ENCODE assay signal across 14 cellular contexts in genomic region chr16:11601425-11601824, GRCh38. TPM values are rescaled to one million over a fixed set of nuclear protein-coding genes. Genes with fewer than 3 reads are reported as not detected.
DNase-seq lines count a peak whose midpoint lies in the region; FAIRE-seq and TF ChIP-seq lines count a peak whose summit lies in the region.
"Had no signal": no experiment of that assay in that cellular context is flagged by ENCODE, and none has a peak within 500 bp of the region (broad histone marks: within the 10 kb centered on the region; RNA-seq: fewer than 3 reads in every experiment).

No MANE protein-coding gene starts in this region.

- H4K91ac ChIP-seq in H1 (replicated peaks; ENCODE audit: insufficient read length, low read length), result no peak overlapping the region

- H3K9me3 ChIP-seq in DOHH2 (ENCODE audit: control insufficient read depth, insufficient read depth, low read length) (no peaks in the 10 kb centered on the region), H1 (ENCODE audit: insufficient read depth in 2 of 2, low read depth in 1 of 2, low read length in 1 of 2) (no peaks in the 10 kb centered on the region), neutrophil (no peaks in the 10 kb centered on the region)
- H3K9me3 ChIP-seq: A549, HAP-1 had no signal

- POLR2A ChIA-PET in H1 (lab: Charles Lee; ENCODE audit: partially characterized antibody), result interaction anchor here (1.9 kb wide), 1 partner anchor 14 kb away, joined by 7 read pairs; no protein-coding TSS in a partner anchor

- H3K4me3 ChIP-seq in DOHH2 (ENCODE audit: low read length), result peak overlapping the region; percentile 56
- H3K4me3 ChIP-seq in H1 (ENCODE audit: extremely low read depth in 1 of 4, insufficient read depth in 2 of 4, low read depth in 3 of 4, low read length in 4 of 4), result no peak overlapping the region
- H3K4me3 ChIP-seq in neutrophil (ENCODE audit: low read depth in 1 of 2, low read length in 1 of 2), result no peak overlapping the region
- H3K4me3 ChIP-seq: A549, HAP-1 had no signal

- no peak overlapping the region for H3K14ac ChIP-seq in H1 (ENCODE audit: insufficient read length)

- peak overlapping the region; percentile 89 for H3K27ac ChIP-seq in DOHH2 (ENCODE audit: low read depth, low read length)
- no peak overlapping the region for H3K27ac ChIP-seq in H1 (ENCODE audit: low read depth, low read length)
- peak overlapping the region; percentile 100 for H3K27ac ChIP-seq in neutrophil

- no peak overlapping the region for H2BK12ac ChIP-seq in H1 (ENCODE audit: low read depth, low read length)

- no peak overlapping the region for H4K5ac ChIP-seq in H1 (ENCODE audit: insufficient read length, low read depth, low read length)

- no peak overlapping the region for H2BK5ac ChIP-seq in H1 (ENCODE audit: low read depth, low read length)

- no peak overlapping the region for H2BK15ac ChIP-seq in H1 (ENCODE audit: low read length)

- no peak overlapping the region for H3K9ac ChIP-seq in H1 (replicated peaks in 1 of 4; ENCODE audit: extremely low read depth in 1 of 4, low read depth in 3 of 4, low read length in 3 of 4)

- WGBS in H1 (ENCODE audit: extremely low coverage in 1 of 2, insufficient coverage in 1 of 2, insufficient read length in 1 of 2, insufficient replicate concordance in 2 of 2, low coverage in 1 of 2, low lambda C conversion rate in 2 of 2, missing lambda C conversion rate in 1 of 2), 2 experiments, result 86% methylated on average over 8 of the region's 8 CpGs; no CpG with 5 or more reads in 1 of the 2 experiments

- TF ChIP-seq CTCF in DOHH2 (IDR thresholded peaks at IDR 0.05; ENCODE audit: low read depth, low read length, poor library complexity, severe bottlenecking) (no peak), H1 (IDR thresholded peaks at IDR 0.05; ENCODE audit: control extremely low read depth in 1 of 3, insufficient read depth in 1 of 3, low read depth in 1 of 3, low read length in 3 of 3) (no peak), neutrophil (IDR thresholded peaks at IDR 0.05) (no peak)

- H4K8ac ChIP-seq in H1 (ENCODE audit: extremely low read depth, insufficient read depth, low read length), result no peak overlapping the region

- H3K18ac ChIP-seq in H1 (ENCODE audit: extremely low read depth, low read length), result no peak overlapping the region

- no peaks in the 10 kb centered on the region for H3K79me1 ChIP-seq in H1 (ENCODE audit: low read depth, low read length)

- H3K9me2 ChIP-seq in DOHH2 (replicated peaks; ENCODE audit: control insufficient read depth, low read length), result no peaks in the 10 kb centered on the region

- TF ChIP-seq EP300 in H1 (IDR thresholded peaks at IDR 0.05; ENCODE audit: borderline replicate concordance in 1 of 2, low read depth in 2 of 2, low read length in 2 of 2), result no peak

- H3K27me3 ChIP-seq in DOHH2 (ENCODE audit: control insufficient read depth, low read length) (no peaks in the 10 kb centered on the region), H1 (replicated peaks in 1 of 4; ENCODE audit: control insufficient read depth in 3 of 4, extremely low read depth in 1 of 4, insufficient read depth in 3 of 4, low read length in 3 of 4) (no peaks in the 10 kb centered on the region), neutrophil (no peaks in the 10 kb centered on the region)

- H3K56ac ChIP-seq in H1 (replicated peaks; ENCODE audit: insufficient read length, low read depth, low read length), result no peak overlapping the region

- TF ChIP-seq POLR2A in H1 (IDR thresholded peaks at IDR 0.05; ENCODE audit: control extremely low read depth in 1 of 2, low read depth in 2 of 2, low read length in 2 of 2), result no peak

- DNase-seq in H1 (ENCODE audit: low read depth in 1 of 2, low spot score in 2 of 2) (no peak), NCI-H226 (no peak), cortex of kidney (lab: John Stamatoyannopoulos, UW) (no peak)
- DNase-seq in activated naive CD4-positive, alpha-beta T cell (lab: John Stamatoyannopoulos, UW), result no peak
- DNase-seq: CD4-positive, CD25-positive, alpha-beta regulatory T cell; DMS79; EL; GOT3 had no signal

- H3K23me2 ChIP-seq in H1 (ENCODE audit: low read depth, low read length), result no peaks in the 10 kb centered on the region; the same call in 1 of the 2 replicates

- H2AK5ac ChIP-seq in H1 (ENCODE audit: low read depth, low read length), result no peak overlapping the region

- H2AFZ ChIP-seq in H1 (ENCODE audit: low read length), result no peak overlapping the region

- H2BK20ac ChIP-seq in H1 (ENCODE audit: low read length), result 0 out of 2 replicates have a peak overlapping the region, but pooled peaks have one; percentile 43

- FAIRE-seq in H1 (lab: Jason Lieb, UNC), result no peak
- FAIRE-seq: A549, G401.6, GM12891 had no signal

- no peak overlapping the region for H3K4ac ChIP-seq in H1 (replicated peaks; ENCODE audit: insufficient read length, low read depth, low read length)

- CTCF ChIA-PET in H1 (lab: Charles Lee; ENCODE audit: partially characterized antibody), result interaction anchor here (1.7 to 2.0 kb wide), 3 partner anchors 14 to 194 kb away, joined by 3 to 11 read pairs (median 8); no protein-coding TSS in a partner anchor

- H4K20me1 ChIP-seq in DOHH2 (ENCODE audit: control insufficient read depth, insufficient read depth, low read depth, low read length), result no peaks in the 10 kb centered on the region
- H4K20me1 ChIP-seq in H1 (replicated peaks in 1 of 2; ENCODE audit: control insufficient read depth in 1 of 2, insufficient read depth in 2 of 2, low read length in 2 of 2), result no peaks in the 10 kb centered on the region

- H3K36me3 ChIP-seq in DOHH2 (ENCODE audit: control insufficient read depth, low read length) (peaks cover 2% of the 10 kb centered on the region; the same call in 1 of the 2 replicates), H1 (ENCODE audit: control insufficient read depth in 2 of 4, insufficient read depth in 4 of 4, low read length in 3 of 4) (no peaks in the 10 kb centered on the region), neutrophil (no peaks in the 10 kb centered on the region)
- H3K36me3 ChIP-seq: HAP-1 had no signal

- no peak overlapping the region for H3K23ac ChIP-seq in H1 (ENCODE audit: insufficient read length)

- H3K79me2 ChIP-seq in DOHH2 (ENCODE audit: control insufficient read depth, low read length), result no peaks in the 10 kb centered on the region
- no peaks in the 10 kb centered on the region for H3K79me2 ChIP-seq in H1 (ENCODE audit: control insufficient read depth in 1 of 2, insufficient read depth in 2 of 2, low read length in 2 of 2)

- no peak overlapping the region for H2BK120ac ChIP-seq in H1 (replicated peaks; ENCODE audit: low read depth, low read length)

- peak overlapping the region; percentile 76 for H3K4me2 ChIP-seq in DOHH2 (ENCODE audit: low read length)
- H3K4me2 ChIP-seq in H1 (ENCODE audit: insufficient read depth in 1 of 2, low read depth in 2 of 2, low read length in 2 of 2), result no peak overlapping the region
- H3K4me2 ChIP-seq: A549 had no signal

- no peak for TF ChIP-seq RAD21 in H1 (IDR thresholded peaks at IDR 0.05 in 1 of 2, conservative IDR thresholded peaks at IDR 0.05 in 1 of 2; ENCODE audit: low read depth in 2 of 2, low read length in 2 of 2)

- H3K4me1 ChIP-seq in DOHH2 (ENCODE audit: control insufficient read depth, low read length) (peaks cover 63% of the 10 kb centered on the region), H1 (replicated peaks in 1 of 4; ENCODE audit: control insufficient read depth in 3 of 4, insufficient read depth in 4 of 4, low read length in 3 of 4) (peaks cover 10 to 22% (median 13%) of the 10 kb centered on the region in 4 experiments), neutrophil (ENCODE audit: control insufficient read depth in 1 of 2, insufficient read depth in 1 of 2, low read depth in 1 of 2, low read length in 1 of 2) (peaks cover 73 to 83% of the 10 kb centered on the region in 2 experiments)

- H3F3A ChIP-seq in DOHH2 (ENCODE audit: control insufficient read depth, insufficient read depth), result peaks cover 16% of the 10 kb centered on the region

TF ChIP-seq in H1, 55 proteins besides CTCF, POLR2A, EP300 and RAD21:
- TF ChIP-seq CTBP2 (IDR thresholded peaks at IDR 0.05; ENCODE audit: borderline replicate concordance, insufficient read depth, insufficient read length, low read length), result no peak
- TF ChIP-seq HDAC2 (IDR thresholded peaks at IDR 0.05; ENCODE audit: borderline replicate concordance in 1 of 2, low read depth in 2 of 2, low read length in 2 of 2), result no peak
- TF ChIP-seq TEAD4 (IDR thresholded peaks at IDR 0.05; ENCODE audit: low read depth, low read length), result 0 out of 2 replicates have a peak, but pooled peaks have one; percentile 9

RNA-seq across cellular contexts. Expression of gene LITAF, which starts 14.7 kb away (rescaled TPM):
- total RNA-seq in H1 (2021; fragmentation: NEBNext Ultra II Directional; extraction: Animal tissue kit (Norgen Biotek cat#: 25700)), result 160 and 165 TPM in 2 replicates
- polyA plus RNA-seq in H1 (2011; rRNA removed), result 205 and 315 TPM in 2 replicates
- 150 TPM for polyA plus RNA-seq in H1 (2011; cell fraction: cytosol; rRNA removed)
- 185 TPM for polyA plus RNA-seq in H1 (2011; cell fraction: nucleus; rRNA removed)
- 80.9 to 155 TPM (median 121 TPM) in 4 replicates for polyA plus RNA-seq in H1 (2012, experiment 1 of 2)
- polyA plus RNA-seq in H1 (2012, experiment 2 of 2), result 82.5 TPM
- 77.3 TPM for polyA plus RNA-seq in H1 (2013, experiment 1 of 2)
- 80.0 TPM for polyA plus RNA-seq in H1 (2013, experiment 2 of 2)
- polyA minus RNA-seq in H1 (2011; rRNA and poly(A)+ RNA removed), result 140 and 174 TPM in 2 replicates
- polyA minus RNA-seq in H1 (2011; cell fraction: cytosol; rRNA and poly(A)+ RNA removed), result 85.9 TPM
- polyA minus RNA-seq in H1 (2011; cell fraction: nucleus; rRNA and poly(A)+ RNA removed), result 78.8 TPM
